Comparison of ENCODE assay signal across 21 cellular contexts in genomic region chr9:88810826-88811225, GRCh38.
"Had no signal": no experiment of that assay in that cellular context is flagged by ENCODE, and none has a peak within 500 bp of the region (broad histone marks: within the 10 kb centered on the region; RNA-seq: fewer than 3 reads in every experiment).

No MANE protein-coding gene starts in this region.

- DNase-seq: dermis blood vessel endothelial cell; effector CD4-positive, alpha-beta T cell; endodermal cell; erythroblast; foreskin keratinocyte; head of caudate nucleus; hippocampal formation; kidney glomerular epithelial cell; natural killer cell; occipital lobe; psoas muscle; retina; right lobe of liver; spleen; stimulated activated CD4-positive, alpha-beta T cell treated with anti-CD3 and anti-CD28 coated beads, Interleukin-15, amount 100 ng/mL, for 24 hours; stimulated activated CD4-positive, alpha-beta T cell treated with anti-CD3 and anti-CD28 coated beads, Interleukin-1b, Interleukin-23, amount 100 ng/mL, for 48 hours; stimulated activated CD4-positive, alpha-beta T cell treated with anti-CD3 and anti-CD28 coated beads, Interleukin-4, amount 100 ng/mL, for 24 hours; tibial artery; upper lobe of right lung had no signal

- ATAC-seq: foreskin keratinocyte; natural killer cell; psoas muscle; right lobe of liver; stimulated activated memory B cell treated with anti-CD40 and anti-IgM and Interleukin-4, amounts not matched to agents 10 μg/mL and 1 μg/mL and 100 μg/mL, for 72 hours; upper lobe of right lung had no signal

- H3K9me3 ChIP-seq: psoas muscle, right lobe of liver, spleen, tibial artery, upper lobe of right lung had no signal

- H3K4me1 ChIP-seq: foreskin keratinocyte, parathyroid adenoma, psoas muscle, right lobe of liver, upper lobe of right lung had no signal

- H3K36me3 ChIP-seq: right lobe of liver, spleen, tibial artery, upper lobe of right lung had no signal

- H3K4me3 ChIP-seq: psoas muscle, right lobe of liver, spleen, tibial artery, upper lobe of right lung had no signal

- H3K27me3 ChIP-seq: foreskin keratinocyte, right lobe of liver, tibial artery, upper lobe of right lung had no signal

- H3K27ac ChIP-seq: foreskin keratinocyte, parathyroid adenoma, psoas muscle, right lobe of liver, tibial artery, upper lobe of right lung had no signal

- H3K9ac ChIP-seq: parathyroid adenoma had no signal

- H3K79me2 ChIP-seq: parathyroid adenoma had no signal

- H2AFZ ChIP-seq: parathyroid adenoma had no signal
